Comparison of ENCODE assay signal across 19 cellular contexts in genomic region chr2:201973316-201973715, GRCh38.
"Had no signal": no experiment of that assay in that cellular context is flagged by ENCODE, and none has a peak within 500 bp of the region (broad histone marks: within the 10 kb centered on the region; RNA-seq: fewer than 3 reads in every experiment).

No MANE protein-coding gene starts in this region.

- DNase-seq: activated CD4-positive, alpha-beta T cell treated with anti-CD3 and anti-CD28 coated beads, Interleukin-2, amount 50 U/mL, for 4 hours; activated effector memory CD4-positive, alpha-beta T cell treated with anti-CD3 and anti-CD28 coated beads, Interleukin-2, amount 50 U/mL, for 16 hours; activated naive CD4-positive, alpha-beta T cell treated with anti-CD3 and anti-CD28 coated beads, Interleukin-2, amount 50 U/mL, for 16 hours; activated T-cell treated with anti-CD3 and anti-CD28 coated beads, Interleukin-2, amount 50 U/mL, for 72 hours; cerebellar nuclear complex; cortex of kidney; heart right ventricle; islet precursor cell; stimulated activated naive CD8-positive, alpha-beta T cell treated with anti-CD3 and anti-CD28 coated beads, Interleukin-15, Interleukin-2, amounts not matched to agents 100 U/mL and 50 U/mL, for 24 hours; substantia nigra; WERI-Rb-1 had no signal

- ATAC-seq: activated T-cell treated with anti-CD3 and anti-CD28 coated beads, Interleukin-2, amount 50 U/mL, for 72 hours; gastroesophageal sphincter; heart right ventricle; lower lobe of right lung; stimulated activated naive CD8-positive, alpha-beta T cell treated with anti-CD3 and anti-CD28 coated beads, Interleukin-15, Interleukin-2, amounts not matched to agents 100 U/mL and 50 U/mL, for 24 hours had no signal

- H3K9me3 ChIP-seq: ascending aorta, gastroesophageal sphincter, heart right ventricle, lower lobe of right lung, prostate gland, right atrium auricular region had no signal

- H3K4me3 Mint-ChIP-seq: activated T-cell treated with anti-CD3 and anti-CD28 coated beads, Interleukin-2, amount 50 U/mL, for 72 hours; nephron had no signal

- H3K27ac Mint-ChIP-seq: activated T-cell treated with anti-CD3 and anti-CD28 coated beads, Interleukin-2, amount 50 U/mL, for 72 hours had no signal

- H3K27ac ChIP-seq: ascending aorta, gastroesophageal sphincter, heart right ventricle, lower lobe of right lung, prostate gland, right atrium auricular region, tibial nerve, WERI-Rb-1 had no signal

- H3K4me1 ChIP-seq: ascending aorta, lower lobe of right lung, prostate gland, tibial nerve had no signal

- H3K27me3 ChIP-seq: ascending aorta, gastroesophageal sphincter, right atrium auricular region, tibial nerve had no signal

- H3K4me3 ChIP-seq: ascending aorta, gastroesophageal sphincter, heart right ventricle, lower lobe of right lung, prostate gland, right atrium auricular region, skin epidermis, tibial nerve had no signal

- H3K9me3 Mint-ChIP-seq: activated T-cell treated with anti-CD3 and anti-CD28 coated beads, Interleukin-2, amount 50 U/mL, for 72 hours; nephron had no signal

- H3K36me3 ChIP-seq: ascending aorta, gastroesophageal sphincter, heart right ventricle, lower lobe of right lung, prostate gland, right atrium auricular region, tibial nerve, WERI-Rb-1 had no signal
